In genomic region chr4:91330555-91331137, GRCh38 we compare ENCODE assay signal across 21 cellular contexts.
DNase-seq lines count a peak whose midpoint lies in the region; ATAC-seq, FAIRE-seq and TF ChIP-seq lines count a peak whose summit lies in the region.
"Had no signal": no experiment of that assay in that cellular context is flagged by ENCODE, and none has a peak within 500 bp of the region (broad histone marks: within the 10 kb centered on the region; RNA-seq: fewer than 3 reads in every experiment).

No MANE protein-coding gene starts in this region.

- POLR2A ChIA-PET in MCF 10A (lab: Yijun Ruan, JAX) = no interaction called here
- POLR2A ChIA-PET in T-cell (lab: Charles Lee) = no interaction called here

- no peak overlapping the region for H3K9ac ChIP-seq in mesenchymal stem cell (ENCODE audit: low read length)

- TF ChIP-seq CTCF in MCF 10A (IDR thresholded peaks at IDR 0.05; ENCODE audit: unreplicated experiment) (no peak), breast epithelium (IDR thresholded peaks at IDR 0.05) (no peak), bronchial epithelial cell (IDR thresholded peaks at IDR 0.05; ENCODE audit: insufficient read depth, low read length, severe bottlenecking) (no peak), progenitor cell of endocrine pancreas (IDR thresholded peaks at IDR 0.05; ENCODE audit: unreplicated experiment) (no peak)

- H3K27ac Mint-ChIP-seq in MCF 10A (ENCODE audit: low read depth, unreplicated experiment) = no peak overlapping the region
- no peak overlapping the region for H3K27ac Mint-ChIP-seq in progenitor cell of endocrine pancreas
- H3K27ac Mint-ChIP-seq in T-cell = no peak overlapping the region

- H3K27me3 Mint-ChIP-seq in MCF 10A (ENCODE audit: insufficient read depth, unreplicated experiment) (no peaks in the 10 kb centered on the region), progenitor cell of endocrine pancreas (no peaks in the 10 kb centered on the region), T-cell (no peaks in the 10 kb centered on the region)

- H4K91ac ChIP-seq in mesenchymal stem cell (ENCODE audit: low read length) = no peak overlapping the region

- peak; percentile 5 for DNase-seq in MCF 10A (ENCODE audit: unreplicated experiment)
- no peak for DNase-seq in breast epithelium (ENCODE audit: low spot score in 2 of 2)
- DNase-seq in bronchial epithelial cell (ENCODE audit: low read depth) = peak; percentile 38
- peak; percentile 3 for DNase-seq in foreskin melanocyte
- no peak for DNase-seq in progenitor cell of endocrine pancreas (ENCODE audit: low spot score, unreplicated experiment)
- DNase-seq in mesenchymal stem cell = no peak
- DNase-seq in T-cell = no peak
- DNase-seq in NCI-H187 treated with DMSO at 0.1 percent for 48 hours (lab: John Stamatoyannopoulos, UW) = no peak
- DNase-seq: AML-193, NCI-H1105 treated with DMSO at 0.1 percent for 48 hours, NCI-H1694, NCI-H2107, NCI-H510A treated with DMSO at 0.1 percent for 48 hours, NCI-H774, OCI-M1, SHP77 treated with DMSO at 0.1 percent for 48 hours had no signal

- TF ChIP-seq POLR2A in breast epithelium (IDR thresholded peaks at IDR 0.05) = no peak

- no peaks in the 10 kb centered on the region for H3K79me1 ChIP-seq in mesenchymal stem cell (replicated peaks; ENCODE audit: low read length, poor library complexity, severe bottlenecking)

- no peak overlapping the region for H2BK120ac ChIP-seq in mesenchymal stem cell (ENCODE audit: low read depth, low read length)

- no peak overlapping the region for H2AK5ac ChIP-seq in mesenchymal stem cell (ENCODE audit: low read length, severe bottlenecking)

- H4K8ac ChIP-seq in mesenchymal stem cell (ENCODE audit: low read length) = no peak overlapping the region

- H3K9me3 ChIP-seq in breast epithelium (peaks cover 13 to 22% of the 10 kb centered on the region in 2 donors), mesenchymal stem cell (ENCODE audit: control insufficient read depth, low read length) (peaks cover 16% of the 10 kb centered on the region)

- H3K27me3 ChIP-seq in breast epithelium (no peaks in the 10 kb centered on the region), bronchial epithelial cell (ENCODE audit: control insufficient read depth, insufficient read depth, low read length) (no peaks in the 10 kb centered on the region), mesenchymal stem cell (ENCODE audit: control insufficient read depth in 1 of 2, insufficient read depth in 1 of 2, low read length in 2 of 2) (no peaks in the 10 kb centered on the region)

- H3K4me2 ChIP-seq in mesenchymal stem cell (ENCODE audit: low read length, poor library complexity, severe bottlenecking) = no peak overlapping the region

- H3K4me1 ChIP-seq in breast epithelium = no peaks in the 10 kb centered on the region
- H3K4me1 ChIP-seq in mesenchymal stem cell (ENCODE audit: control insufficient read depth, insufficient read depth, low read depth, low read length) = no peaks in the 10 kb centered on the region

- H3K4me3 ChIP-seq in breast epithelium = no peak overlapping the region
- no peak overlapping the region for H3K4me3 ChIP-seq in bronchial epithelial cell (ENCODE audit: low read depth, low read length)
- no peak overlapping the region for H3K4me3 ChIP-seq in mesenchymal stem cell (ENCODE audit: insufficient read depth in 1 of 2, low read depth in 1 of 2, low read length in 2 of 2)

- no peak overlapping the region for H3K23ac ChIP-seq in mesenchymal stem cell (ENCODE audit: low read length in 2 of 2)

- H3K18ac ChIP-seq in mesenchymal stem cell (ENCODE audit: low read depth in 1 of 2, low read length in 2 of 2) = no peak overlapping the region

- no peaks in the 10 kb centered on the region for H3K36me3 Mint-ChIP-seq in MCF 10A (ENCODE audit: insufficient read depth, unreplicated experiment)
- H3K36me3 Mint-ChIP-seq in progenitor cell of endocrine pancreas (ENCODE audit: insufficient read depth) = peaks cover 8% of the 10 kb centered on the region
- no peaks in the 10 kb centered on the region for H3K36me3 Mint-ChIP-seq in T-cell

- 96% methylated on average over 2 of the region's 3 CpGs for WGBS in mesenchymal stem cell

- no peak overlapping the region for H2AFZ ChIP-seq in mesenchymal stem cell (ENCODE audit: low read depth, low read length)

- H3K36me3 ChIP-seq in breast epithelium = no peaks in the 10 kb centered on the region
- no peaks in the 10 kb centered on the region for H3K36me3 ChIP-seq in bronchial epithelial cell (ENCODE audit: control insufficient read depth, insufficient read depth, low read length)
- H3K36me3 ChIP-seq in mesenchymal stem cell (ENCODE audit: control insufficient read depth in 1 of 2, insufficient read depth in 2 of 2, low read depth in 1 of 2, low read length in 2 of 2) = no peaks in the 10 kb centered on the region

- BruUV-seq in MCF 10A (replicated peaks; lab: Mats Ljungman, UMichigan) = no TSS peak

- no peak for ATAC-seq in T-cell (replicated peaks in 1 of 4)

- no peaks in the 10 kb centered on the region for H3K4me1 Mint-ChIP-seq in MCF 10A (ENCODE audit: insufficient read depth, unreplicated experiment)
- H3K4me1 Mint-ChIP-seq in progenitor cell of endocrine pancreas (ENCODE audit: low read depth) = no peaks in the 10 kb centered on the region
- H3K4me1 Mint-ChIP-seq in T-cell = no peaks in the 10 kb centered on the region

- H3K27ac ChIP-seq in breast epithelium (no peak overlapping the region), mesenchymal stem cell (ENCODE audit: low read length, poor library complexity, severe bottlenecking) (no peak overlapping the region)
- H3K27ac ChIP-seq: 22Rv1, C4-2B had no signal

- no peak overlapping the region for H2BK15ac ChIP-seq in mesenchymal stem cell (ENCODE audit: low read depth, poor library complexity, severe bottlenecking)

- peaks cover 10% of the 10 kb centered on the region for H3K9me3 Mint-ChIP-seq in MCF 10A (ENCODE audit: unreplicated experiment)
- peaks cover 22% of the 10 kb centered on the region for H3K9me3 Mint-ChIP-seq in progenitor cell of endocrine pancreas (ENCODE audit: low read depth)
- H3K9me3 Mint-ChIP-seq in T-cell = peaks cover 25 to 31% (median 26%) of the 10 kb centered on the region in 3 donors

- no peak overlapping the region for H3K4me3 Mint-ChIP-seq in MCF 10A (ENCODE audit: unreplicated experiment)
- no peak overlapping the region for H3K4me3 Mint-ChIP-seq in progenitor cell of endocrine pancreas (ENCODE audit: low read depth)
- H3K4me3 Mint-ChIP-seq in T-cell = no peak overlapping the region

- no peak overlapping the region for H3K14ac ChIP-seq in mesenchymal stem cell (ENCODE audit: low read length in 2 of 2)

- H2BK12ac ChIP-seq in mesenchymal stem cell (ENCODE audit: low read length in 2 of 2) = no peak overlapping the region

- no peak overlapping the region for H2BK5ac ChIP-seq in mesenchymal stem cell (ENCODE audit: low read depth, low read length, poor library complexity, severe bottlenecking)

- intact Hi-C loops in MCF 10A (cut with micrococcal nuclease) = no loop called here
- intact Hi-C loops in breast epithelium (cut with DNase I; ENCODE audit: low total_unique reads) = no loop called here

- CTCF ChIA-PET in MCF 10A (lab: Yijun Ruan, JAX) = interaction anchor here (0.7 kb wide), 1 partner anchor 226 kb away, joined by 4 read pairs; no protein-coding TSS in a partner anchor
- CTCF ChIA-PET in T-cell (lab: Charles Lee) = no interaction called here

- FAIRE-seq in bronchial epithelial cell (lab: Jason Lieb, UNC) = no peak
- FAIRE-seq: D721Med, GM12892, GM18507 had no signal

- no peak overlapping the region for H3K4ac ChIP-seq in mesenchymal stem cell (ENCODE audit: low read depth in 1 of 2, low read length in 2 of 2)

Comparison
In these comparisons a context has a peak if more than half of its experiments do, and no peak if none do; other contexts are left out.
1. DNase-seq: peak in MCF 10A (single experiment), bronchial epithelial cell (single experiment) and foreskin melanocyte (single experiment); none in breast epithelium (0 of 2), progenitor cell of endocrine pancreas (single experiment), mesenchymal stem cell (single experiment), T-cell (0 of 34) and NCI-H187 treated with DMSO at 0.1 percent for 48 hours (single experiment).